ENCODE assay signal across 8 cellular contexts in genomic region chr15:41620536-41621199, GRCh38. TPM values are rescaled to one million over a fixed set of nuclear protein-coding genes. Genes with fewer than 3 reads are reported as not detected.
DNase-seq lines count a peak whose midpoint lies in the region; ATAC-seq and TF ChIP-seq lines count a peak whose summit lies in the region.

No MANE protein-coding gene starts in this region.

- DNase-seq in NCI-H1417 (lab: John Stamatoyannopoulos, UW) (peak in 2 of 3 experiments; percentile 29 to 56), NCI-H1417 treated with DMSO at 0.1 percent for 48 hours (lab: John Stamatoyannopoulos, UW) (no peak), Peyer's patch (peak in 1 of 3 donors; percentile 22), epithelial cell of esophagus (ENCODE audit: low read depth) (no peak), SKM-1 (lab: John Stamatoyannopoulos, UW; ENCODE audit: unreplicated experiment) (no peak), NCI-H69 (lab: John Stamatoyannopoulos, UW) (no peak)

- TF ChIP-seq CTCF in Peyer's patch (IDR thresholded peaks at IDR 0.05): no peak
- no peak for TF ChIP-seq CTCF in epithelial cell of esophagus (IDR thresholded peaks at IDR 0.05; ENCODE audit: insufficient read depth, low read depth, low read length, missing control alignments)
- TF ChIP-seq CTCF in neutrophil (IDR thresholded peaks at IDR 0.05): no peak

- TF ChIP-seq POLR2A in Peyer's patch (IDR thresholded peaks at IDR 0.05): no peak

- H3K9me3 ChIP-seq in Peyer's patch: no peaks in the 10 kb centered on the region
- no peaks in the 10 kb centered on the region for H3K9me3 ChIP-seq in neutrophil

- peak overlapping the region; percentile 53 to 68 (median 68) for H3K27ac ChIP-seq in Peyer's patch
- H3K27ac ChIP-seq in neutrophil: peak overlapping the region; percentile 76

- no peaks in the 10 kb centered on the region for H3K27me3 ChIP-seq in Peyer's patch
- peaks cover 25% of the 10 kb centered on the region for H3K27me3 ChIP-seq in neutrophil

- H3K4me1 ChIP-seq in Peyer's patch (peaks cover 0 to 10% (median 5%) of the 10 kb centered on the region in 4 donors), neutrophil (ENCODE audit: control insufficient read depth in 1 of 2, insufficient read depth in 1 of 2, low read depth in 1 of 2, low read length in 1 of 2) (peaks cover 9 to 18% of the 10 kb centered on the region in 2 experiments)

- ATAC-seq in HG02798 (IDR thresholded peaks at IDR 0.05; ENCODE audit: poor library complexity, unreplicated experiment): no peak

- H3K4me3 ChIP-seq in Peyer's patch (peak overlapping the region; percentile 35 to 66 (median 55)), epithelial cell of esophagus (ENCODE audit: low read length) (peak overlapping the region; percentile 56), neutrophil (ENCODE audit: low read depth in 1 of 2, low read length in 1 of 2) (peak overlapping the region; percentile 71 to 89)

- no peaks in the 10 kb centered on the region for H3K36me3 ChIP-seq in Peyer's patch
- no peaks in the 10 kb centered on the region for H3K36me3 ChIP-seq in neutrophil

RNA-seq across cellular contexts. Expression of gene MGA, which starts 39.5 kb away (rescaled TPM):
- total RNA-seq in Peyer's patch: 100 to 1,000 TPM in 1 of 4 donors, 10 to 100 TPM in 3; 39.7 to 143 (median 69.8) TPM

Comparison
In these comparisons a context has a peak if more than half of its experiments do, and no peak if none do; other contexts are left out.
1. DNase-seq: peak in NCI-H1417 (2 of 3); none in NCI-H1417 treated with DMSO at 0.1 percent for 48 hours (single experiment), epithelial cell of esophagus (single experiment), SKM-1 (single experiment) and NCI-H69 (single experiment).
2. Peak in every context shown above with its lines, with median percentiles within 50 percentile points of each other: H3K4me3 ChIP-seq.